Comparison of ENCODE assay signal across 8 cellular contexts in genomic region chr19:55503447-55504251, GRCh38. TPM values are rescaled to one million over a fixed set of nuclear protein-coding genes. Genes with fewer than 3 reads are reported as not detected.
A peak's percentile ranks its signal among the peaks of the same experiment; 100 is the strongest.
DNase-seq lines count a peak whose midpoint lies in the region; TF ChIP-seq lines count a peak whose summit lies in the region.

No MANE protein-coding gene starts in this region.

- peak; percentile 99 for DNase-seq in H7
- peak; percentile 87 to 88 for DNase-seq in SHP77 (lab: John Stamatoyannopoulos, UW)
- DNase-seq in activated gamma-delta T cell (lab: John Stamatoyannopoulos, UW), result peak; percentile 83
- DNase-seq in foreskin melanocyte, result peak; percentile 88

- TF ChIP-seq CTCF in Loucy (conservative IDR thresholded peaks at IDR 0.05; ENCODE audit: low read length) (peak; percentile 94), neutrophil (IDR thresholded peaks at IDR 0.05) (peak; percentile 93)

- H3K27me3 ChIP-seq in H7 (ENCODE audit: control insufficient read depth, insufficient read depth, low read length), result peaks cover 8% of the 10 kb centered on the region
- H3K27me3 ChIP-seq in Loucy (ENCODE audit: insufficient read depth, low read length, poor library complexity, severe bottlenecking), result no peaks in the 10 kb centered on the region
- peaks cover 17% of the 10 kb centered on the region for H3K27me3 ChIP-seq in neutrophil
- H3K27me3 ChIP-seq in subcutaneous abdominal adipose tissue (ENCODE audit: control insufficient read depth in 5 of 5, insufficient read depth in 4 of 5, low read length in 5 of 5), result peaks cover 0 to 3% (median 0%) of the 10 kb centered on the region in 5 donors

- H3F3A ChIP-seq in Loucy (ENCODE audit: low read depth), result no peaks in the 10 kb centered on the region

- H3K4me3 ChIP-seq in H7 (ENCODE audit: insufficient read depth, low read depth, low read length) (peak overlapping the region; percentile 28; the same call in 1 of the 2 replicates), Loucy (ENCODE audit: low read length, poor library complexity, severe bottlenecking) (peak overlapping the region; percentile 69), neutrophil (ENCODE audit: low read depth in 1 of 2, low read length in 1 of 2) (peak overlapping the region; percentile 54 to 67), subcutaneous abdominal adipose tissue (ENCODE audit: low read depth in 1 of 5, low read length in 5 of 5) (peak overlapping the region; percentile 52 to 71 (median 59))

- peak overlapping the region; percentile 86 for H2AFZ ChIP-seq in Loucy (ENCODE audit: low read length)

- peaks cover 5% of the 10 kb centered on the region; the same call in 1 of the 2 replicates for H3K9me3 ChIP-seq in ES-I3 (ENCODE audit: control insufficient read depth, insufficient read depth, low read length)
- H3K9me3 ChIP-seq in Loucy (ENCODE audit: insufficient read depth, low read depth, low read length), result no peaks in the 10 kb centered on the region
- no peaks in the 10 kb centered on the region for H3K9me3 ChIP-seq in neutrophil
- H3K9me3 ChIP-seq in subcutaneous abdominal adipose tissue (ENCODE audit: control insufficient read depth in 5 of 5, low read length in 5 of 5), result no peaks in the 10 kb centered on the region

- no peaks in the 10 kb centered on the region for H3K9me2 ChIP-seq in Loucy (replicated peaks; ENCODE audit: low read depth, low read length)

- H3K27ac ChIP-seq in neutrophil, result no peak overlapping the region
- H3K27ac ChIP-seq in subcutaneous abdominal adipose tissue (ENCODE audit: low read depth, low read length), result no peak overlapping the region

- H3K36me3 ChIP-seq in ES-I3 (ENCODE audit: insufficient read depth, low read length) (no peaks in the 10 kb centered on the region), H7 (replicated peaks; ENCODE audit: control insufficient read depth, insufficient read depth, low read length) (no peaks in the 10 kb centered on the region), Loucy (ENCODE audit: insufficient read depth, low read length) (no peaks in the 10 kb centered on the region), neutrophil (no peaks in the 10 kb centered on the region), subcutaneous abdominal adipose tissue (ENCODE audit: control insufficient read depth in 5 of 5, insufficient read depth in 5 of 5, low read length in 5 of 5) (peaks cover 0 to 27% (median 9%) of the 10 kb centered on the region in 5 donors)

- H3K4me1 ChIP-seq in ES-I3 (ENCODE audit: insufficient read depth, low read length), result no peaks in the 10 kb centered on the region
- H3K4me1 ChIP-seq in Loucy (ENCODE audit: insufficient read depth, low read length, poor library complexity, severe bottlenecking), result peaks cover 25% of the 10 kb centered on the region
- H3K4me1 ChIP-seq in neutrophil (ENCODE audit: control insufficient read depth in 1 of 2, insufficient read depth in 1 of 2, low read depth in 1 of 2, low read length in 1 of 2), result peaks cover 7 to 11% of the 10 kb centered on the region in 2 experiments
- peaks cover 0 to 11% (median 10%) of the 10 kb centered on the region in 5 donors for H3K4me1 ChIP-seq in subcutaneous abdominal adipose tissue (ENCODE audit: control insufficient read depth in 5 of 5, insufficient read depth in 5 of 5, low read length in 5 of 5)

- H3K79me2 ChIP-seq in Loucy (ENCODE audit: insufficient read depth, low read length), result peaks cover 25% of the 10 kb centered on the region

- peak overlapping the region; percentile 75 for H3K4me2 ChIP-seq in Loucy (ENCODE audit: low read depth, low read length, poor library complexity, severe bottlenecking)

- no peaks in the 10 kb centered on the region for H4K20me1 ChIP-seq in Loucy (ENCODE audit: insufficient read depth, low read length, poor library complexity, severe bottlenecking)

- peak overlapping the region; percentile 20; the same call in 1 of the 2 replicates for H3K9ac ChIP-seq in ES-I3 (ENCODE audit: low read depth, low read length)
- peak overlapping the region; percentile 77 for H3K9ac ChIP-seq in Loucy (ENCODE audit: low read depth, low read length, poor library complexity, severe bottlenecking)
- no peak overlapping the region for H3K9ac ChIP-seq in subcutaneous abdominal adipose tissue (ENCODE audit: low read length in 5 of 5)

RNA-seq across cellular contexts. Expression of gene SSC5D, which starts 15.4 kb away (rescaled TPM):
- total RNA-seq in H7 (2014; rRNA removed; shearing (Covaris generic)), result 0.48 and 0.87 TPM in 2 replicates

RNA-seq across cellular contexts. Expression of gene NAT14, which starts 18.7 kb away (rescaled TPM):
- 56.0 and 71.2 TPM in 2 replicates for total RNA-seq in H7 (2014; rRNA removed; shearing (Covaris generic))

RNA-seq across cellular contexts. Expression of gene ZNF628, which starts 27.2 kb away (rescaled TPM):
- 5.8 and 8.1 TPM in 2 replicates for total RNA-seq in H7 (2014; rRNA removed; shearing (Covaris generic))

RNA-seq across cellular contexts. Expression of gene SBK2, which starts 33.3 kb away (rescaled TPM):
- total RNA-seq in H7 (2014; rRNA removed; shearing (Covaris generic)), result 4.0 and 4.6 TPM in 2 replicates

RNA-seq across cellular contexts. Expression of gene C19orf85, which starts 39.1 kb away (rescaled TPM):
- total RNA-seq in H7 (2014; rRNA removed; shearing (Covaris generic)), result 1.6 and 3.7 TPM in 2 replicates

Comparison
In these comparisons a context has a peak if more than half of its experiments do, and no peak if none do; other contexts are left out.
1. H3K9ac ChIP-seq: peak in ES-I3 (single experiment) and Loucy (single experiment); none in subcutaneous abdominal adipose tissue (0 of 5).
2. Peak in every context shown above with its lines, with median percentiles within 50 percentile points of each other: DNase-seq and H3K4me3 ChIP-seq.